ENCODE assay signal across 11 cellular contexts in genomic region chr1:24417681-24418080, GRCh38. TPM values are rescaled to one million over a fixed set of nuclear protein-coding genes. Genes with fewer than 3 reads are reported as not detected.
DNase-seq lines count a peak whose midpoint lies in the region; ATAC-seq and TF ChIP-seq lines count a peak whose summit lies in the region.
"Had no signal": no experiment of that assay in that cellular context is flagged by ENCODE, and none has a peak within 500 bp of the region (broad histone marks: within the 10 kb centered on the region; RNA-seq: fewer than 3 reads in every experiment).

No MANE protein-coding gene starts in this region.

- CTCF ChIA-PET in activated CD4-positive, alpha-beta T cell treated with anti-CD3 and anti-CD28 coated beads, Interleukin-2, amount 10 ng/mL, durations not matched to agents 7 days and 5 days (lab: Charles Lee) = interaction anchor here (0.7 to 5.1 kb wide), 8 partner anchors 9 to 219 kb away, joined by 3 to 30 read pairs (median 4); no protein-coding TSS in a partner anchor

- H3K4me1 Mint-ChIP-seq in activated CD4-positive, alpha-beta T cell treated with anti-CD3 and anti-CD28 coated beads, Interleukin-2, amount 10 ng/mL, durations not matched to agents 7 days and 5 days = peaks cover 61% of the 10 kb centered on the region
- H3K4me1 Mint-ChIP-seq in stimulated activated naive CD8-positive, alpha-beta T cell treated with anti-CD3 and anti-CD28 coated beads, Interleukin-15, amount 100 ng/mL, for 72 hours = peaks cover 81% of the 10 kb centered on the region

- TF ChIP-seq CTCF in SU-DHL-6 (IDR thresholded peaks at IDR 0.05; ENCODE audit: insufficient read depth, low read length, poor library complexity, severe bottlenecking) (no peak), epithelial cell of proximal tubule (conservative IDR thresholded peaks at IDR 0.05; ENCODE audit: low read depth, low read length) (no peak)

- H3K4me3 ChIP-seq in SU-DHL-6 (ENCODE audit: insufficient read depth, low read length, poor library complexity, severe bottlenecking) (no peak overlapping the region), epithelial cell of proximal tubule (ENCODE audit: low read depth, low read length) (peak overlapping the region; percentile 86)
- H3K4me3 ChIP-seq: SJCRH30 had no signal

- peak overlapping the region; percentile 78 for H3K27ac Mint-ChIP-seq in activated CD4-positive, alpha-beta T cell treated with anti-CD3 and anti-CD28 coated beads, Interleukin-2, amount 10 ng/mL, durations not matched to agents 7 days and 5 days
- peak overlapping the region in 1 of 2 donors; percentile 80 for H3K27ac Mint-ChIP-seq in stimulated activated naive CD8-positive, alpha-beta T cell treated with anti-CD3 and anti-CD28 coated beads, Interleukin-15, amount 100 ng/mL, for 72 hours

- no peak for DNase-seq in activated CD4-positive, alpha-beta T cell treated with anti-CD3 and anti-CD28 coated beads, Interleukin-2, amount 10 ng/mL, durations not matched to agents 7 days and 5 days
- no peak for DNase-seq in activated CD4-positive, alpha-beta T cell treated with anti-CD3 and anti-CD28 coated beads, Interleukin-2, amount 50 U/mL, for 1 hour
- DNase-seq in epithelial cell of proximal tubule (ENCODE audit: low read depth) (peak; percentile 69), NCI-H1694 treated with DMSO at 0.1 percent for 48 hours (lab: John Stamatoyannopoulos, UW) (no peak), dermis blood vessel endothelial cell (no peak)
- DNase-seq in stimulated activated naive CD8-positive, alpha-beta T cell treated with anti-CD3 and anti-CD28 coated beads, Interleukin-15, amount 100 ng/mL, for 72 hours = no peak
- DNase-seq: effector CD8-positive, alpha-beta T cell; NCI-H1436; SJCRH30 had no signal

- peaks cover 16% of the 10 kb centered on the region for H3F3A ChIP-seq in SU-DHL-6 (ENCODE audit: insufficient read depth)

- H3K9me2 ChIP-seq in SU-DHL-6 (replicated peaks; ENCODE audit: insufficient read depth, low read length) = no peaks in the 10 kb centered on the region

- no peaks in the 10 kb centered on the region for H4K20me1 ChIP-seq in SU-DHL-6 (ENCODE audit: low read depth, low read length)

- H3K36me3 Mint-ChIP-seq in activated CD4-positive, alpha-beta T cell treated with anti-CD3 and anti-CD28 coated beads, Interleukin-2, amount 10 ng/mL, durations not matched to agents 7 days and 5 days (ENCODE audit: low read depth) = peaks cover 49% of the 10 kb centered on the region

- no peaks in the 10 kb centered on the region for H3K9me3 ChIP-seq in SU-DHL-6 (ENCODE audit: insufficient read depth, low read length)
- H3K9me3 ChIP-seq: SJCRH30 had no signal

- ATAC-seq in stimulated activated naive CD8-positive, alpha-beta T cell treated with anti-CD3 and anti-CD28 coated beads, Interleukin-15, amount 100 ng/mL, for 72 hours = no peak
- no peak for ATAC-seq in GM18867 (IDR thresholded peaks at IDR 0.05; ENCODE audit: unreplicated experiment)

- H2AFZ ChIP-seq in SU-DHL-6 (ENCODE audit: low read depth, low read length, severe bottlenecking) = no peak overlapping the region

- POLR2A ChIA-PET in activated CD4-positive, alpha-beta T cell treated with anti-CD3 and anti-CD28 coated beads, Interleukin-2, amount 10 ng/mL, durations not matched to agents 7 days and 5 days (lab: Charles Lee) = no interaction called here

- H3K79me2 ChIP-seq in SU-DHL-6 (ENCODE audit: insufficient read depth, low read length) = peaks cover 29% of the 10 kb centered on the region; the same call in 1 of the 2 replicates

- peak overlapping the region; percentile 99 for H3K4me3 Mint-ChIP-seq in activated CD4-positive, alpha-beta T cell treated with anti-CD3 and anti-CD28 coated beads, Interleukin-2, amount 10 ng/mL, durations not matched to agents 7 days and 5 days
- peak overlapping the region; percentile 95 to 98 for H3K4me3 Mint-ChIP-seq in stimulated activated naive CD8-positive, alpha-beta T cell treated with anti-CD3 and anti-CD28 coated beads, Interleukin-15, amount 100 ng/mL, for 72 hours

- H3K27ac ChIP-seq in SU-DHL-6 (ENCODE audit: low read depth, low read length) = peak overlapping the region; percentile 68
- H3K27ac ChIP-seq: SJCRH30 had no signal

- peak overlapping the region; percentile 65 for H3K9ac ChIP-seq in SU-DHL-6 (ENCODE audit: low read length)

- no peaks in the 10 kb centered on the region for H3K27me3 ChIP-seq in SU-DHL-6 (ENCODE audit: low read length)
- H3K27me3 ChIP-seq: SJCRH30 had no signal

- 0 out of 2 replicates have a peak, but pooled peaks cover 3% of the 10 kb centered on the region for H3K36me3 ChIP-seq in SU-DHL-6 (ENCODE audit: low read length)
- H3K36me3 ChIP-seq: SJCRH30 had no signal

- H3K9me3 Mint-ChIP-seq in activated CD4-positive, alpha-beta T cell treated with anti-CD3 and anti-CD28 coated beads, Interleukin-2, amount 10 ng/mL, durations not matched to agents 7 days and 5 days = no peaks in the 10 kb centered on the region
- H3K9me3 Mint-ChIP-seq in stimulated activated naive CD8-positive, alpha-beta T cell treated with anti-CD3 and anti-CD28 coated beads, Interleukin-15, amount 100 ng/mL, for 72 hours = no peaks in the 10 kb centered on the region

- H3K4me2 ChIP-seq in SU-DHL-6 (ENCODE audit: low read depth, low read length, poor library complexity, severe bottlenecking) = peak overlapping the region; percentile 79

- H3K27me3 Mint-ChIP-seq in activated CD4-positive, alpha-beta T cell treated with anti-CD3 and anti-CD28 coated beads, Interleukin-2, amount 10 ng/mL, durations not matched to agents 7 days and 5 days = no peaks in the 10 kb centered on the region
- H3K27me3 Mint-ChIP-seq in stimulated activated naive CD8-positive, alpha-beta T cell treated with anti-CD3 and anti-CD28 coated beads, Interleukin-15, amount 100 ng/mL, for 72 hours = no peaks in the 10 kb centered on the region

RNA-seq across cellular contexts. Expression of gene NIPAL3, which starts 2.1 kb away (rescaled TPM):
- total RNA-seq in activated CD4-positive, alpha-beta T cell treated with anti-CD3 and anti-CD28 coated beads, Interleukin-2, amount 10 ng/mL, durations not matched to agents 7 days and 5 days = 10 to 100 TPM; 72.8 to 78.1 TPM
- total RNA-seq in epithelial cell of proximal tubule (21.3 and 32.5 TPM in 2 replicates), dermis blood vessel endothelial cell (25.4 and 31.7 TPM in 2 replicates)
- total RNA-seq: SJCRH30 had no signal

RNA-seq across cellular contexts. Expression of gene STPG1, which starts 4.1 kb away (rescaled TPM):
- total RNA-seq in activated CD4-positive, alpha-beta T cell treated with anti-CD3 and anti-CD28 coated beads, Interleukin-2, amount 10 ng/mL, durations not matched to agents 7 days and 5 days = 10 to 100 TPM; 10.0 to 11.0 TPM
- 10.3 and 11.5 TPM in 2 replicates for total RNA-seq in epithelial cell of proximal tubule
- total RNA-seq in dermis blood vessel endothelial cell = 1.9 and 2.1 TPM in 2 replicates
- total RNA-seq: SJCRH30 had no signal
